Comparison of ENCODE assay signal across 7 cellular contexts in the genomic region with DNA sequence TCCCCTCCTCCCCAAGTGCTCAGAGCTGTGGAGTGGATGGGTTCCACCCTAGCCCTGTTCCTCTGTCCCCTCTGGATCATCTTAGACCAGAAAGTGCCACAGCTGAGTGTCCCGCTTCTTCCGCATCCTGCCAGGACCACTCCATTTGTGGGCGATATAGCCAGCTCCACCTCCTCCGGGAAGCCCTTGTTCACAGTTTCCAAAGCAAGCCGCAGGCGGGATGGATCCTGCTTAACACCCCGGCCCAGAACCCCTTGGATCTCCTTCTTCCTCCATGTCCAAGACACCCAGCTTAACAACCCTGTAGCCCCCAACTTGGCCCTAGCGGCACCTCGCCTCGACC. TPM values are rescaled to one million over a fixed set of nuclear protein-coding genes. Genes with fewer than 3 reads are reported as not detected.
A peak's percentile ranks its signal among the peaks of the same experiment; 100 is the strongest.
DNase-seq lines count a peak whose midpoint lies in the region; ATAC-seq lines count a peak whose summit lies in the region.

No MANE protein-coding gene starts in this region.

- intact Hi-C loops in activated T-helper 2 cell treated with anti-CD3 and anti-CD28 coated beads, Interferon-gamma antibody, Interleukin-2, Interleukin-4, amounts not matched to agents 10 μg/mL and 5 μg/mL and 100 μg/mL, durations not matched to agents 14 hours and 24 hours and 36 hours (cut with micrococcal nuclease): loop anchor here (5.0 kb wide), 1 partner anchor 200 kb away; a partner anchor contains a TSS

- no peak for DNase-seq in activated T-helper 2 cell treated with anti-CD3 and anti-CD28 coated beads, Interferon-gamma antibody, Interleukin-2, Interleukin-4, amounts not matched to agents 10 μg/mL and 5 μg/mL and 100 μg/mL, durations not matched to agents 14 hours and 24 hours and 36 hours (ENCODE audit: low spot score)
- DNase-seq in iPS-NIHi7 (ENCODE audit: extremely low spot score) (peak; percentile 42), substantia nigra (lab: John Stamatoyannopoulos, UW) (peak in 1 of 49 donors; percentile 59), GOT3 (lab: John Stamatoyannopoulos, UW) (no peak), NCI-H2227 (lab: John Stamatoyannopoulos, UW; ENCODE audit: unreplicated experiment) (no peak)

- peaks cover 39% of the 10 kb centered on the region for H3K36me3 Mint-ChIP-seq in activated T-helper 2 cell treated with anti-CD3 and anti-CD28 coated beads, Interferon-gamma antibody, Interleukin-2, Interleukin-4, amounts not matched to agents 10 μg/mL and 5 μg/mL and 100 μg/mL, durations not matched to agents 14 hours and 24 hours and 36 hours (ENCODE audit: low read depth)

- peak overlapping the region; percentile 83 for H3K27ac Mint-ChIP-seq in activated T-helper 2 cell treated with anti-CD3 and anti-CD28 coated beads, Interferon-gamma antibody, Interleukin-2, Interleukin-4, amounts not matched to agents 10 μg/mL and 5 μg/mL and 100 μg/mL, durations not matched to agents 14 hours and 24 hours and 36 hours

- H3K27ac ChIP-seq in substantia nigra (ENCODE audit: low read depth, low read length, poor library complexity, severe bottlenecking): peak overlapping the region; percentile 86

- peaks cover 46% of the 10 kb centered on the region for H3K4me1 Mint-ChIP-seq in activated T-helper 2 cell treated with anti-CD3 and anti-CD28 coated beads, Interferon-gamma antibody, Interleukin-2, Interleukin-4, amounts not matched to agents 10 μg/mL and 5 μg/mL and 100 μg/mL, durations not matched to agents 14 hours and 24 hours and 36 hours (ENCODE audit: low read depth)

- ATAC-seq in HG03039 (IDR thresholded peaks at IDR 0.05; ENCODE audit: unreplicated experiment): peak; percentile 2
- ATAC-seq in HG03571 (IDR thresholded peaks at IDR 0.05; ENCODE audit: unreplicated experiment): no peak

- no peaks in the 10 kb centered on the region for H3K27me3 Mint-ChIP-seq in activated T-helper 2 cell treated with anti-CD3 and anti-CD28 coated beads, Interferon-gamma antibody, Interleukin-2, Interleukin-4, amounts not matched to agents 10 μg/mL and 5 μg/mL and 100 μg/mL, durations not matched to agents 14 hours and 24 hours and 36 hours (ENCODE audit: low read depth)

- H3K9me3 Mint-ChIP-seq in activated T-helper 2 cell treated with anti-CD3 and anti-CD28 coated beads, Interferon-gamma antibody, Interleukin-2, Interleukin-4, amounts not matched to agents 10 μg/mL and 5 μg/mL and 100 μg/mL, durations not matched to agents 14 hours and 24 hours and 36 hours: no peaks in the 10 kb centered on the region

- H3K4me3 Mint-ChIP-seq in activated T-helper 2 cell treated with anti-CD3 and anti-CD28 coated beads, Interferon-gamma antibody, Interleukin-2, Interleukin-4, amounts not matched to agents 10 μg/mL and 5 μg/mL and 100 μg/mL, durations not matched to agents 14 hours and 24 hours and 36 hours (ENCODE audit: low read depth): peak overlapping the region; percentile 99

RNA-seq across cellular contexts. Expression of a gene that starts 0.5 kb away (rescaled TPM):
- total RNA-seq in activated T-helper 2 cell treated with anti-CD3 and anti-CD28 coated beads, Interferon-gamma antibody, Interleukin-2, Interleukin-4, amounts not matched to agents 10 μg/mL and 5 μg/mL and 100 μg/mL, durations not matched to agents 14 hours and 24 hours and 36 hours: 117 and 123 TPM in 2 replicates

RNA-seq across cellular contexts. Expression of a gene that starts 28.0 kb away (rescaled TPM):
- 0.32 and 0.50 TPM in 2 replicates for total RNA-seq in activated T-helper 2 cell treated with anti-CD3 and anti-CD28 coated beads, Interferon-gamma antibody, Interleukin-2, Interleukin-4, amounts not matched to agents 10 μg/mL and 5 μg/mL and 100 μg/mL, durations not matched to agents 14 hours and 24 hours and 36 hours

RNA-seq across cellular contexts. Expression of a gene that starts 41.5 kb away (rescaled TPM):
- total RNA-seq in activated T-helper 2 cell treated with anti-CD3 and anti-CD28 coated beads, Interferon-gamma antibody, Interleukin-2, Interleukin-4, amounts not matched to agents 10 μg/mL and 5 μg/mL and 100 μg/mL, durations not matched to agents 14 hours and 24 hours and 36 hours: 89.7 and 91.1 TPM in 2 replicates

RNA-seq across cellular contexts. Expression of a gene that starts 43.2 kb away (rescaled TPM):
- 20.4 and 22.2 TPM in 2 replicates for total RNA-seq in activated T-helper 2 cell treated with anti-CD3 and anti-CD28 coated beads, Interferon-gamma antibody, Interleukin-2, Interleukin-4, amounts not matched to agents 10 μg/mL and 5 μg/mL and 100 μg/mL, durations not matched to agents 14 hours and 24 hours and 36 hours

RNA-seq across cellular contexts. Expression of a gene that starts 48.1 kb away (rescaled TPM):
- 44.7 and 46.4 TPM in 2 replicates for total RNA-seq in activated T-helper 2 cell treated with anti-CD3 and anti-CD28 coated beads, Interferon-gamma antibody, Interleukin-2, Interleukin-4, amounts not matched to agents 10 μg/mL and 5 μg/mL and 100 μg/mL, durations not matched to agents 14 hours and 24 hours and 36 hours
